ENCODE assay signal across 24 cellular contexts in genomic region chr12:29792132-29792531, GRCh38. TPM values are rescaled to one million over a fixed set of nuclear protein-coding genes. Genes with fewer than 3 reads are reported as not detected.
"Had no signal": no experiment of that assay in that cellular context is flagged by ENCODE, and none has a peak within 500 bp of the region (broad histone marks: within the 10 kb centered on the region; RNA-seq: fewer than 3 reads in every experiment).

No MANE protein-coding gene starts in this region.

- H3K9ac ChIP-seq: KMS-11 had no signal

- H3K36me3 ChIP-seq: SJSA1 had no signal

- H3K27ac ChIP-seq: HL-60, KMS-11, SJSA1, SK-N-MC had no signal

- ATAC-seq: K562 had no signal

- H3K4me2 ChIP-seq: KMS-11 had no signal

- FAIRE-seq: K562, RCC 7860 had no signal

- H3K4me3 ChIP-seq: K562, SJSA1, SK-N-MC had no signal

- DNase-seq: Kasumi-1, MM.1S, NCI-H1092 treated with DMSO at 0.1 percent for 48 hours, NCI-H1436, NCI-H187, NCI-H2029, NCI-H2081 treated with DMSO at 0.1 percent for 48 hours, NCI-H2171, NCI-H226, NCI-H446, NCI-H510A, NCI-H524 treated with DMSO at 0.1 percent for 48 hours, NCI-H69, NCI-H774, Right ventricle myocardium superior, RPMI8226, SIG-M5 had no signal

RNA-seq across cellular contexts. Expression of gene TMTC1, which starts 8.4 kb away (rescaled TPM):
- polyA plus RNA-seq: IgD-negative memory B cell had no signal
